19 cellular contexts compared by ENCODE assay signal in the genomic region with DNA sequence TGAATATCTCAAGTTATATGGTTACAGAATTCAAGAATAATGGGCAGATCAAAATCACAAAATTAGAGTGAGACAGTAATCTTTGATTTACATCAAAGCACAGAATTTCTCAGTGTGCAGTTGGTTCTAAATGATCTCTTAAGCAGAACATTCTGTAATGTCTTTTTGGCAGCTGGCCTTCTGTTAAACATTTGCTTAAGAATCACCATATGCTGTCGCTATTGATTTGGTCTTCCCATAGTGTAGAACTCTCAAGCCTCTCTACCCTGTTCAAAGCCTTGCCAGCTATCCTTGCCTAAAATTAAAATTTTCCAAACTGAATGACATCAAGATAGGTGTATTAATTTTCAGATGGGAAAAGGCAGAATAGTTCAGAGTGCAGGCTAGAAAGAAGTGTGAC. TPM values are rescaled to one million over a fixed set of nuclear protein-coding genes. Genes with fewer than 3 reads are reported as not detected.
DNase-seq lines count a peak whose midpoint lies in the region; ATAC-seq and TF ChIP-seq lines count a peak whose summit lies in the region.
"Had no signal": no experiment of that assay in that cellular context is flagged by ENCODE, and none has a peak within 500 bp of the region (broad histone marks: within the 10 kb centered on the region; RNA-seq: fewer than 3 reads in every experiment).

No MANE protein-coding gene starts in this region.

- H3K9me3 ChIP-seq in body of pancreas (peaks cover 0 to 9% (median 0%) of the 10 kb centered on the region in 3 donors), mucosa of descending colon (peaks cover 15% of the 10 kb centered on the region)

- no peak for TF ChIP-seq POLR2A in body of pancreas (IDR thresholded peaks at IDR 0.05)

- H3K4me3 ChIP-seq in body of pancreas (no peak overlapping the region), mucosa of descending colon (no peak overlapping the region)
- H3K4me3 ChIP-seq: K562, MG63, Peyer's patch, SK-N-MC had no signal

- no peaks in the 10 kb centered on the region for H3K27me3 ChIP-seq in body of pancreas
- H3K27me3 ChIP-seq: MG63, Peyer's patch had no signal

- peak; percentile 40 for DNase-seq in DMS 273 treated with DMSO at 0.1 percent for 48 hours (lab: John Stamatoyannopoulos, UW)
- DNase-seq in body of pancreas: peak in 1 of 4 donors; percentile 47
- DNase-seq in mucosa of descending colon: no peak
- DNase-seq in SK-N-DZ (ENCODE audit: low spot score): no peak
- no peak for DNase-seq in OCI-M1 (lab: John Stamatoyannopoulos, UW)
- DNase-seq: DMS53, GOT3, HCEC 1CT, MG63, NCI-H1417, NCI-H187, NCI-H2081 treated with DMSO at 0.1 percent for 48 hours, NCI-H526, Peyer's patch, SHP77 treated with DMSO at 0.1 percent for 48 hours had no signal

- H3K27ac ChIP-seq in C4-2B (peak overlapping the region; percentile 55; the same call in 1 of the 2 replicates), body of pancreas (peak overlapping the region; percentile 9 to 60 (median 38))
- H3K27ac ChIP-seq: Peyer's patch, SK-N-MC had no signal

- no peaks in the 10 kb centered on the region for H3K36me3 ChIP-seq in body of pancreas (replicated peaks in 1 of 2; ENCODE audit: insufficient read depth in 1 of 2, low read depth in 2 of 2)
- no peaks in the 10 kb centered on the region for H3K36me3 ChIP-seq in mucosa of descending colon (ENCODE audit: low read depth)
- H3K36me3 ChIP-seq: MG63, Peyer's patch had no signal

- ATAC-seq in body of pancreas (peak; percentile 70), mucosa of descending colon (peak; percentile 65), GM21381 (IDR thresholded peaks at IDR 0.05; ENCODE audit: unreplicated experiment) (no peak)
- ATAC-seq: K562 had no signal

- WGBS in body of pancreas, 2 donors: 27 to 29% methylated on average over 1 of the region's 1 CpG

- no peak for TF ChIP-seq CTCF in C4-2B (conservative IDR thresholded peaks at IDR 0.05)
- TF ChIP-seq CTCF in body of pancreas (IDR thresholded peaks at IDR 0.05): no peak
- no peak for TF ChIP-seq CTCF in mucosa of descending colon (IDR thresholded peaks at IDR 0.05)

- intact Hi-C loops in body of pancreas (cut with DNase I): no loop called here
- intact Hi-C loops in mucosa of descending colon (cut with DNase I, micrococcal nuclease): no loop called here

- peaks cover 25% of the 10 kb centered on the region for H3K4me1 ChIP-seq in body of pancreas
- H3K4me1 ChIP-seq in mucosa of descending colon (ENCODE audit: low read depth): no peaks in the 10 kb centered on the region
- H3K4me1 ChIP-seq: Peyer's patch had no signal

RNA-seq across cellular contexts. Expression of gene ERO1B, which starts 38.9 kb away (rescaled TPM):
- 100 to 1,000 TPM; 136 to 489 TPM for total RNA-seq in body of pancreas
- total RNA-seq in mucosa of descending colon: 1 to 10 TPM; 1.6 to 8.4 (median 3.0) TPM
- 1.7 and 3.6 TPM in 2 replicates for polyA plus RNA-seq in SK-N-DZ (2014; cell fraction: cytosol; rRNA removed)
- polyA plus RNA-seq in SK-N-DZ (2014; cell fraction: nucleus; rRNA removed): 2.4 and 2.8 TPM in 2 replicates

Comparison
In these comparisons a context has a peak if more than half of its experiments do, and no peak if none do; other contexts are left out.
1. RNA of gene ERO1B, which starts 38.9 kb away (total RNA-seq): 136 to 489 TPM in body of pancreas; 1.6 to 8.4 TPM in mucosa of descending colon; every median in the first group is over 10 times any median in the second.